In genomic region chr6:133923938-133924593, GRCh38 we compare ENCODE assay signal across 8 cellular contexts. TPM values are rescaled to one million over a fixed set of nuclear protein-coding genes. Genes with fewer than 3 reads are reported as not detected.
A peak's percentile ranks its signal among the peaks of the same experiment; 100 is the strongest.
DNase-seq lines count a peak whose midpoint lies in the region; ATAC-seq and TF ChIP-seq lines count a peak whose summit lies in the region.

No MANE protein-coding gene starts in this region.

- peak; percentile 89 for ATAC-seq in GM19395 (IDR thresholded peaks at IDR 0.05; ENCODE audit: unreplicated experiment)
- peak; percentile 84 for ATAC-seq in HG03571 (IDR thresholded peaks at IDR 0.05; ENCODE audit: unreplicated experiment)

- H3K27me3 Mint-ChIP-seq in activated CD4-positive, alpha-beta memory T cell treated with anti-CD3 and anti-CD28 coated beads for 36 hours: peaks cover 27% of the 10 kb centered on the region
- H3K27me3 Mint-ChIP-seq in endothelial cell (ENCODE audit: unreplicated experiment): no peaks in the 10 kb centered on the region

- H3K27ac Mint-ChIP-seq in activated CD4-positive, alpha-beta memory T cell treated with anti-CD3 and anti-CD28 coated beads for 36 hours: no peak overlapping the region
- no peak overlapping the region for H3K27ac Mint-ChIP-seq in endothelial cell (ENCODE audit: unreplicated experiment)

- H3K36me3 Mint-ChIP-seq in activated CD4-positive, alpha-beta memory T cell treated with anti-CD3 and anti-CD28 coated beads for 36 hours: no peaks in the 10 kb centered on the region
- no peaks in the 10 kb centered on the region for H3K36me3 Mint-ChIP-seq in endothelial cell (ENCODE audit: low read depth, unreplicated experiment)

- H3K4me3 Mint-ChIP-seq in activated CD4-positive, alpha-beta memory T cell treated with anti-CD3 and anti-CD28 coated beads for 36 hours: no peak overlapping the region
- no peak overlapping the region for H3K4me3 Mint-ChIP-seq in endothelial cell (ENCODE audit: unreplicated experiment)

- POLR2A ChIA-PET in activated CD4-positive, alpha-beta memory T cell treated with anti-CD3 and anti-CD28 coated beads for 36 hours (lab: Charles Lee): interaction anchor here (1.3 kb wide), 1 partner anchor 173 kb away, joined by 8 read pairs; no protein-coding TSS in a partner anchor

- H3K9me3 Mint-ChIP-seq in activated CD4-positive, alpha-beta memory T cell treated with anti-CD3 and anti-CD28 coated beads for 36 hours: no peaks in the 10 kb centered on the region
- no peaks in the 10 kb centered on the region for H3K9me3 Mint-ChIP-seq in endothelial cell (ENCODE audit: unreplicated experiment)

- H3K4me1 Mint-ChIP-seq in activated CD4-positive, alpha-beta memory T cell treated with anti-CD3 and anti-CD28 coated beads for 36 hours (ENCODE audit: low read depth): no peaks in the 10 kb centered on the region
- H3K4me1 Mint-ChIP-seq in endothelial cell (ENCODE audit: unreplicated experiment): no peaks in the 10 kb centered on the region

- peak; percentile 75 for TF ChIP-seq CTCF in endothelial cell (IDR thresholded peaks at IDR 0.05; ENCODE audit: unreplicated experiment)

- CTCF ChIA-PET in activated CD4-positive, alpha-beta memory T cell treated with anti-CD3 and anti-CD28 coated beads for 36 hours (lab: Charles Lee): interaction anchor here (0.5 to 12.8 kb wide), 58 partner anchors 8 to 1644 kb away, joined by 3 to 362 read pairs (median 5); partner anchors contain the start of genes SLC2A12 and TBPL1

- DNase-seq in COLO668 (lab: John Stamatoyannopoulos, UW; ENCODE audit: unreplicated experiment) (peak; percentile 41), NCI-H774 (lab: John Stamatoyannopoulos, UW) (peak; percentile 86), endothelial cell (ENCODE audit: low spot score) (peak; percentile 62), middle frontal gyrus (ENCODE audit: extremely low spot score, low spot score) (peak; percentile 47)
- peak; percentile 60 for DNase-seq in activated CD4-positive, alpha-beta memory T cell treated with anti-CD3 and anti-CD28 coated beads for 36 hours
- DNase-seq in stimulated activated naive CD4-positive, alpha-beta T cell (lab: John Stamatoyannopoulos, UW): peak in 5 of 6 experiments; percentile 11 to 63 (median 41)

- intact Hi-C loops in activated CD4-positive, alpha-beta memory T cell treated with anti-CD3 and anti-CD28 coated beads for 36 hours (cut with micrococcal nuclease): loop anchor here (1.0 to 2.0 kb wide), 4 partner anchors 29 to 173 kb away; partner anchors contain the start of gene TBPL1

RNA-seq across cellular contexts. Expression of gene TBPL1, which starts 29.0 kb away (rescaled TPM):
- 10 to 100 TPM; 31.3 to 35.7 TPM for total RNA-seq in activated CD4-positive, alpha-beta memory T cell treated with anti-CD3 and anti-CD28 coated beads for 36 hours
- total RNA-seq in endothelial cell (ENCODE audit: unreplicated experiment): 40.0 TPM

RNA-seq across cellular contexts. Expression of gene TCF21, which starts 35.2 kb away (rescaled TPM):
- not detected for total RNA-seq in activated CD4-positive, alpha-beta memory T cell treated with anti-CD3 and anti-CD28 coated beads for 36 hours
- total RNA-seq in endothelial cell (ENCODE audit: unreplicated experiment): not detected

Comparison
In these comparisons a context has a peak if more than half of its experiments do, and no peak if none do; other contexts are left out.
1. Peak in every context shown above with its lines: DNase-seq and ATAC-seq.